Comparison of ENCODE assay signal across 1 cellular context in genomic region chr17:39677581-39678339, GRCh38.
TF ChIP-seq lines count a peak whose summit lies in the region.

No MANE protein-coding gene starts in this region.

TF ChIP-seq in K562, 482 proteins besides CTCF, POLR2A, EP300 and RAD21:
- TF ChIP-seq BCOR (IDR thresholded peaks at IDR 0.05) (0 out of 2 replicates have a peak, but pooled peaks have one; percentile 30), ZFX (CRISPR knock-in tag; IDR thresholded peaks at IDR 0.05) (no peak)
TF ChIP-seq in K562: peak in this region for 1.
